ENCODE assay signal across 1 cellular context in genomic region chrX:153779891-153780677, GRCh38.
TF ChIP-seq lines count a peak whose summit lies in the region.

No MANE protein-coding gene starts in this region.

TF ChIP-seq in HepG2, 621 proteins besides CTCF, POLR2A, EP300 and RAD21:
- TF ChIP-seq AGO2 (optimal IDR thresholded peaks at IDR 0.05; ENCODE audit: low read depth, low read length): peak; percentile 68
- TF ChIP-seq ELF1 (CRISPR knock-in tag; IDR thresholded peaks at IDR 0.05): 0 out of 2 replicates have a peak, but pooled peaks have one; percentile 35
- TF ChIP-seq ZNF709 (CRISPR knock-in tag; IDR thresholded peaks at IDR 0.05): no peak
- TF ChIP-seq POLR2G (IDR thresholded peaks at IDR 0.05; ENCODE audit: low read depth, low read length): peak; percentile 24; the same call in 1 of the 2 replicates
- TF ChIP-seq JUND (CRISPR knock-in tag; IDR thresholded peaks at IDR 0.05): no peak
